19 cellular contexts compared by ENCODE assay signal in the genomic region with DNA sequence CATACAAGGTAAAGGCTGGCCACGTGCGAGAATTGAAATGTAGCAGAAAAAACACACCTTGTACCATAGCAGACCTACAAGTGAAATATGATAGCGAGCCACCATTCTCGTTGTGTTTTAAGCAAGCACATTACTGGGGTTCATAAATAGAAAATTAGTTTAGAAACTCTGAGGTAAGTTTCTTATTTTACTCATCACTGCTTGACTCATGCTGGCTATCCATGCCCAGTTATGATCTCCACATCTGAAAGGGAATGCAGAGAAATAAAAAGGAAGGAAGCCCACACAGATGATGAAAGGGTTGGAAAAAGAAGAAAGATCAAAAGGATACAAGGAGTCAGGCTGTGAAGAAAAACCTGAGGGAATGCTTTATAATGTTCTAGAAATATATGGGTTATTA. TPM values are rescaled to one million over a fixed set of nuclear protein-coding genes. Genes with fewer than 3 reads are reported as not detected.
DNase-seq lines count a peak whose midpoint lies in the region; ATAC-seq and TF ChIP-seq lines count a peak whose summit lies in the region.
"Had no signal": no experiment of that assay in that cellular context is flagged by ENCODE, and none has a peak within 500 bp of the region (broad histone marks: within the 10 kb centered on the region; RNA-seq: fewer than 3 reads in every experiment).

No MANE protein-coding gene starts in this region.

- WGBS in SK-N-SH (ENCODE audit: low lambda C conversion rate) = 83% methylated on average over 4 of the region's 4 CpGs

- H3K9me3 ChIP-seq in left ventricle myocardium inferior (replicated peaks) (no peaks in the 10 kb centered on the region), right atrium auricular region (no peaks in the 10 kb centered on the region), SK-N-SH (no peaks in the 10 kb centered on the region)

- H3K36me3 Mint-ChIP-seq in natural killer cell = no peaks in the 10 kb centered on the region

- intact Hi-C loops in left ventricle myocardium inferior (cut with micrococcal nuclease) = no loop called here
- intact Hi-C loops in left colon (cut with DNase I, micrococcal nuclease) = no loop called here
- intact Hi-C loops in natural killer cell (cut with micrococcal nuclease) = no loop called here

- H3K4me1 Mint-ChIP-seq in natural killer cell = peaks cover 10 to 17% of the 10 kb centered on the region in 2 donors

- H3K4me2 ChIP-seq in SK-N-SH = no peak overlapping the region
- H3K4me2 ChIP-seq: KMS-11 had no signal

- no peak overlapping the region for H3K4me3 Mint-ChIP-seq in natural killer cell
- H3K4me3 Mint-ChIP-seq: activated B cell treated with CpG ODN at 0.5 μM for 24 hours; central memory CD8-positive, alpha-beta T cell; H9 had no signal

- H4K20me1 ChIP-seq in SK-N-SH (ENCODE audit: insufficient read depth) = peaks cover 10% of the 10 kb centered on the region; the same call in 1 of the 2 replicates

- H3K27me3 Mint-ChIP-seq in natural killer cell (ENCODE audit: low read depth in 2 of 2) = no peaks in the 10 kb centered on the region
- H3K27me3 Mint-ChIP-seq: activated B cell treated with CpG ODN at 0.5 μM for 24 hours; central memory CD8-positive, alpha-beta T cell had no signal

- H3K4me3 ChIP-seq in left ventricle myocardium inferior (no peak overlapping the region), right atrium auricular region (no peak overlapping the region), SK-N-SH (ENCODE audit: low read depth in 2 of 2, low read length in 1 of 2) (no peak overlapping the region), fibroblast of mammary gland (ENCODE audit: control insufficient read depth, low read depth, low read length) (no peak overlapping the region)

- peaks cover 79% of the 10 kb centered on the region for H3K79me2 ChIP-seq in SK-N-SH (ENCODE audit: insufficient read depth)

- ATAC-seq in GM21717 (IDR thresholded peaks at IDR 0.05; ENCODE audit: unreplicated experiment) = no peak
- ATAC-seq in left colon = no peak
- ATAC-seq in GM21528 (IDR thresholded peaks at IDR 0.05; ENCODE audit: low FRiP score, unreplicated experiment) = no peak
- no peak for ATAC-seq in natural killer cell

- TF ChIP-seq CTCF in left ventricle myocardium inferior (IDR thresholded peaks at IDR 0.05; ENCODE audit: borderline replicate concordance) (no peak), right atrium auricular region (IDR thresholded peaks at IDR 0.05) (no peak), SK-N-SH (IDR thresholded peaks at IDR 0.05) (no peak), fibroblast of mammary gland (conservative IDR thresholded peaks at IDR 0.05; ENCODE audit: control insufficient read depth, insufficient read depth, low read depth, low read length) (no peak), natural killer cell (IDR thresholded peaks at IDR 0.05) (no peak)

- no peaks in the 10 kb centered on the region for H3K9me3 Mint-ChIP-seq in natural killer cell
- H3K9me3 Mint-ChIP-seq: activated B cell treated with CpG ODN at 0.5 μM for 24 hours; central memory CD8-positive, alpha-beta T cell; H9 had no signal

- H3F3A ChIP-seq in SK-N-SH (replicated peaks; ENCODE audit: insufficient read depth) = peaks cover 16% of the 10 kb centered on the region

- no peak for TF ChIP-seq EP300 in SK-N-SH (IDR thresholded peaks at IDR 0.05; ENCODE audit: borderline replicate concordance in 1 of 2, low read depth in 1 of 2, low read length in 1 of 2)

- H3K27me3 ChIP-seq in left ventricle myocardium inferior (ENCODE audit: low read depth) (no peaks in the 10 kb centered on the region), right atrium auricular region (no peaks in the 10 kb centered on the region), SK-N-SH (ENCODE audit: insufficient read depth) (no peaks in the 10 kb centered on the region)

- H3K4me1 ChIP-seq in left ventricle myocardium inferior (peaks cover 70% of the 10 kb centered on the region), right atrium auricular region (peaks cover 0 to 26% of the 10 kb centered on the region in 2 donors), SK-N-SH (ENCODE audit: control insufficient read depth in 1 of 2, insufficient read depth in 2 of 2, low read depth in 1 of 2, low read length in 1 of 2) (no peaks in the 10 kb centered on the region; a peak in 2 of 4 replicates)

- CTCF ChIA-PET in SK-N-SH (lab: Yijun Ruan, JAX) = no interaction called here

- H3K36me3 ChIP-seq in left ventricle myocardium inferior (no peaks in the 10 kb centered on the region), right atrium auricular region (no peaks in the 10 kb centered on the region), SK-N-SH (replicated peaks in 1 of 2; ENCODE audit: control insufficient read depth in 1 of 2, insufficient read depth in 2 of 2, low read length in 1 of 2) (peaks cover 0 to 9% of the 10 kb centered on the region in 2 experiments)

- TF ChIP-seq RAD21 in SK-N-SH (IDR thresholded peaks at IDR 0.05; ENCODE audit: low read length) = no peak

- DNase-seq in left ventricle myocardium inferior = no peak
- no peak for DNase-seq in right atrium auricular region (ENCODE audit: low spot score)
- no peak for DNase-seq in SK-N-SH
- peak; percentile 69 for DNase-seq in fibroblast of mammary gland (ENCODE audit: low read depth)
- no peak for DNase-seq in left colon
- DNase-seq in natural killer cell = no peak
- DNase-seq: activated B cell treated with CpG ODN at 0.5 μM for 24 hours; activated naive CD4-positive, alpha-beta T cell treated with Interleukin-2 at 50 U/mL for 16 hours; H9; hypothalamus; left cardiac atrium; NCI-H1436 treated with DMSO at 0.1 percent for 48 hours; NCI-H524; stimulated activated CD4-positive, alpha-beta T cell treated with anti-CD3 and anti-CD28 coated beads, Interleukin-2, amount 100 ng/mL, for 48 hours had no signal

- no peak overlapping the region for H2AFZ ChIP-seq in SK-N-SH (ENCODE audit: low read depth)

- POLR2A ChIA-PET in SK-N-SH (lab: Yijun Ruan, JAX) = no interaction called here

- no peak overlapping the region for H3K27ac Mint-ChIP-seq in natural killer cell
- H3K27ac Mint-ChIP-seq: activated B cell treated with CpG ODN at 0.5 μM for 24 hours, H9 had no signal

- no peaks in the 10 kb centered on the region for H3K9me2 ChIP-seq in SK-N-SH

- H3K9ac ChIP-seq in SK-N-SH = no peak overlapping the region
- H3K9ac ChIP-seq: KMS-11 had no signal

- H3K27ac ChIP-seq in left ventricle myocardium inferior (replicated peaks) (peak overlapping the region; percentile 46), right atrium auricular region (peak overlapping the region in 1 of 2 donors; percentile 21), SK-N-SH (ENCODE audit: low read depth in 2 of 2, low read length in 1 of 2) (peak overlapping the region in 1 of 2 experiments; percentile 35; a peak in 2 of 4 replicates)
- H3K27ac ChIP-seq: HL-60, KMS-11 had no signal

TF ChIP-seq in SK-N-SH, 30 proteins besides CTCF, POLR2A, EP300 and RAD21:
- TF ChIP-seq MEF2A (IDR thresholded peaks at IDR 0.05; ENCODE audit: borderline replicate concordance, low read depth) (peak; percentile 65; the same call in 1 of the 2 replicates), TCF12 (IDR thresholded peaks at IDR 0.05) (peak; percentile 27; the same call in 1 of the 2 replicates), NRF1 (IDR thresholded peaks at IDR 0.05; ENCODE audit: low read depth, low read length) (no peak)

RNA-seq across cellular contexts. Expression of gene CAMK2D, which starts 54.5 kb away (rescaled TPM):
- total RNA-seq in left ventricle myocardium inferior = 223 TPM
- 100 to 1,000 TPM; 132 to 187 TPM for total RNA-seq in right atrium auricular region
- polyA plus RNA-seq in SK-N-SH (2012; rRNA removed) = 17.0 and 23.8 TPM in 2 replicates
- 26.0 and 27.5 TPM in 2 replicates for polyA plus RNA-seq in SK-N-SH (2012; cell fraction: cytosol; rRNA removed)
- polyA plus RNA-seq in SK-N-SH (2012; cell fraction: nucleus; rRNA removed) = 15.6 and 20.7 TPM in 2 replicates
- 10 to 100 TPM; 86.6 to 87.3 TPM for total RNA-seq in left colon
- total RNA-seq in natural killer cell = 10 to 100 TPM; 31.6 to 40.1 (median 34.5) TPM
